In genomic region chr5:151252762-151253603, GRCh38 we compare ENCODE assay signal across 1 cellular context.
A peak's percentile ranks its signal among the peaks of the same experiment; 100 is the strongest.
TF ChIP-seq lines count a peak whose summit lies in the region.

GM2A (plus strand) TSS chr5:151253185; CDS start chr5:151253217, 32 bp downstream.

TF ChIP-seq in HepG2, 621 proteins besides CTCF, POLR2A, EP300 and RAD21 (continued from another document and continues in another):
- TF ChIP-seq HNF1A (IDR thresholded peaks at IDR 0.05; ENCODE audit: low read depth) (no peak), HNF1A (CRISPR knock-in tag; IDR thresholded peaks at IDR 0.05; ENCODE audit: borderline replicate concordance) (no peak), ZIK1 (CRISPR knock-in tag; IDR thresholded peaks at IDR 0.05; ENCODE audit: borderline replicate concordance, low read depth) (0 out of 2 replicates have a peak, but pooled peaks have one; percentile 23), STAG1 (CRISPR knock-in tag; IDR thresholded peaks at IDR 0.05) (no peak), PLRG1 (conservative IDR thresholded peaks at IDR 0.05) (no peak), BATF2 (CRISPR knock-in tag; IDR thresholded peaks at IDR 0.05) (no peak), KIAA2018 (CRISPR knock-in tag; IDR thresholded peaks at IDR 0.05; ENCODE audit: borderline replicate concordance) (no peak), ZNF256 (CRISPR knock-in tag; conservative IDR thresholded peaks at IDR 0.05) (no peak), BORCS8-MEF2B (CRISPR knock-in tag; IDR thresholded peaks at IDR 0.05) (no peak; the same call in 1 of the 2 replicates), SRSF1 (optimal IDR thresholded peaks at IDR 0.05; ENCODE audit: low read depth, low read length) (no peak), FLYWCH1 (CRISPR knock-in tag; IDR thresholded peaks at IDR 0.05) (no peak), ZFP41 (CRISPR knock-in tag; IDR thresholded peaks at IDR 0.05; ENCODE audit: borderline replicate concordance) (no peak), ATF7 (IDR thresholded peaks at IDR 0.05) (no peak), ATF7 (CRISPR knock-in tag; IDR thresholded peaks at IDR 0.05) (no peak), ZNF431 (CRISPR knock-in tag; IDR thresholded peaks at IDR 0.05; ENCODE audit: borderline replicate concordance, low read depth) (no peak), ZNF280B (CRISPR knock-in tag; IDR thresholded peaks at IDR 0.05; ENCODE audit: borderline replicate concordance) (no peak), KAT7 (CRISPR knock-in tag; IDR thresholded peaks at IDR 0.05; ENCODE audit: borderline replicate concordance) (no peak), ATF2 (CRISPR knock-in tag; IDR thresholded peaks at IDR 0.05) (no peak), JDP2 (CRISPR knock-in tag; IDR thresholded peaks at IDR 0.05; ENCODE audit: borderline replicate concordance) (no peak), TEF (CRISPR knock-in tag; IDR thresholded peaks at IDR 0.05) (0 out of 2 replicates have a peak, but pooled peaks have one; percentile 36), FOXM1 (CRISPR knock-in tag; IDR thresholded peaks at IDR 0.05) (no peak), ZNF143 (CRISPR knock-in tag; IDR thresholded peaks at IDR 0.05) (no peak), ZNF317 (CRISPR knock-in tag; IDR thresholded peaks at IDR 0.05) (no peak), UBTF (CRISPR knock-in tag; IDR thresholded peaks at IDR 0.05) (no peak), FIP1L1 (IDR thresholded peaks at IDR 0.05; ENCODE audit: borderline replicate concordance, insufficient read depth, low read depth, low read length) (no peak), POLR2AphosphoS2 (IDR thresholded peaks at IDR 0.05; ENCODE audit: low read depth, low read length) (no peak), RELA (CRISPR knock-in tag; IDR thresholded peaks at IDR 0.05) (no peak), SNAI1 (CRISPR knock-in tag; IDR thresholded peaks at IDR 0.05; ENCODE audit: borderline replicate concordance) (no peak), ZFP90 (CRISPR knock-in tag; IDR thresholded peaks at IDR 0.05; ENCODE audit: borderline replicate concordance) (no peak), TCF7L2 (IDR thresholded peaks at IDR 0.05; ENCODE audit: low read depth, low read length) (no peak), HOMEZ (CRISPR knock-in tag; IDR thresholded peaks at IDR 0.05; ENCODE audit: low read depth) (no peak; the same call in 1 of the 2 replicates), KDM1A (CRISPR knock-in tag; IDR thresholded peaks at IDR 0.05) (no peak), ZNF770 (CRISPR knock-in tag; IDR thresholded peaks at IDR 0.05) (no peak), PHF20 (CRISPR knock-in tag; IDR thresholded peaks at IDR 0.05) (no peak), FOXO1 (CRISPR knock-in tag; IDR thresholded peaks at IDR 0.05) (no peak; the same call in 1 of the 2 replicates), ELF3 (CRISPR knock-in tag; IDR thresholded peaks at IDR 0.05) (no peak), NFKBIZ (CRISPR knock-in tag; IDR thresholded peaks at IDR 0.05) (no peak)
